Comparison of ENCODE assay signal across 1 cellular context in genomic region chr19:3358392-3358918, GRCh38.
TF ChIP-seq lines count a peak whose summit lies in the region.

No MANE protein-coding gene starts in this region.

TF ChIP-seq in HCT116, 20 proteins besides CTCF, POLR2A, EP300 and RAD21 (continued from another document):
- TF ChIP-seq ELF1 (IDR thresholded peaks at IDR 0.05; ENCODE audit: borderline replicate concordance, low read depth) (no peak), JUND (IDR thresholded peaks at IDR 0.05) (no peak)
TF ChIP-seq in HCT116: peak in this region for 0.
